In genomic region chr12:53996188-53996885, GRCh38 we compare ENCODE assay signal across 10 cellular contexts. TPM values are rescaled to one million over a fixed set of nuclear protein-coding genes. Genes with fewer than 3 reads are reported as not detected.
DNase-seq lines count a peak whose midpoint lies in the region; ATAC-seq and TF ChIP-seq lines count a peak whose summit lies in the region.
"Had no signal": no experiment of that assay in that cellular context is flagged by ENCODE, and none has a peak within 500 bp of the region (broad histone marks: within the 10 kb centered on the region; RNA-seq: fewer than 3 reads in every experiment).

No MANE protein-coding gene starts in this region.

- WGBS in esophagus squamous epithelium, 2 donors: 33 to 34% methylated on average over 10 of the region's 19 CpGs
- WGBS in prostate gland: 54% methylated on average over 19 of the region's 19 CpGs

- H3K27me3 ChIP-seq in DND-41 (ENCODE audit: insufficient read depth, low read length, poor library complexity): peaks cover 48% of the 10 kb centered on the region
- peaks cover 16% of the 10 kb centered on the region for H3K27me3 ChIP-seq in OCI-LY1 (ENCODE audit: insufficient read depth, low read length)
- H3K27me3 ChIP-seq in esophagus squamous epithelium: peaks cover 26 to 100% (median 88%) of the 10 kb centered on the region in 4 donors
- H3K27me3 ChIP-seq in prostate gland (replicated peaks; ENCODE audit: insufficient read depth): peaks cover 79% of the 10 kb centered on the region

- H3F3A ChIP-seq in OCI-LY1 (ENCODE audit: insufficient read depth, low read length): no peaks in the 10 kb centered on the region

- H3K4me3 ChIP-seq in DND-41 (ENCODE audit: low read depth in 1 of 2, low read length in 2 of 2) (peak overlapping the region in 1 of 2 experiments; percentile 47; a peak in 3 of 4 replicates), OCI-LY1 (ENCODE audit: low read depth, low read length, poor library complexity, severe bottlenecking) (no peak overlapping the region), esophagus squamous epithelium (peak overlapping the region; percentile 30 to 69 (median 50)), prostate gland (peak overlapping the region; percentile 12 to 27)

- H3K9ac ChIP-seq in DND-41 (ENCODE audit: low read depth, low read length): peak overlapping the region; percentile 53
- H3K9ac ChIP-seq in OCI-LY1 (ENCODE audit: low read length): no peak overlapping the region

- H2AFZ ChIP-seq in DND-41 (ENCODE audit: low read depth, low read length) (peak overlapping the region; percentile 70), OCI-LY1 (ENCODE audit: low read length) (no peak overlapping the region)

- H3K27ac ChIP-seq in DND-41 (ENCODE audit: low read length): peak overlapping the region; percentile 32; the same call in 1 of the 2 replicates
- no peak overlapping the region for H3K27ac ChIP-seq in OCI-LY1 (ENCODE audit: low read depth, low read length, poor library complexity, severe bottlenecking)
- H3K27ac ChIP-seq in esophagus squamous epithelium: peak overlapping the region in 2 of 4 donors; percentile 37 to 42
- no peak overlapping the region for H3K27ac ChIP-seq in prostate gland

- H3K36me3 ChIP-seq in DND-41 (ENCODE audit: insufficient read depth, low read length) (no peaks in the 10 kb centered on the region), OCI-LY1 (ENCODE audit: insufficient read depth, low read length) (no peaks in the 10 kb centered on the region), esophagus squamous epithelium (no peaks in the 10 kb centered on the region), prostate gland (no peaks in the 10 kb centered on the region)

- peak; percentile 25; the same call in 1 of the 3 replicates for ATAC-seq in DND-41 (ENCODE audit: insufficient read depth, low read depth)
- ATAC-seq in HG02678 (IDR thresholded peaks at IDR 0.05; ENCODE audit: unreplicated experiment): no peak

- H3K79me2 ChIP-seq in DND-41 (ENCODE audit: insufficient read depth, low read length) (no peaks in the 10 kb centered on the region), OCI-LY1 (ENCODE audit: insufficient read depth, low read length) (no peaks in the 10 kb centered on the region)

- intact Hi-C loops in esophagus squamous epithelium (cut with DNase I) (no loop called here), prostate gland (cut with DNase I) (no loop called here)

- H3K4me2 ChIP-seq in DND-41 (ENCODE audit: insufficient read depth, low read length): peak overlapping the region; percentile 54
- peak overlapping the region; percentile 4; the same call in 1 of the 2 replicates for H3K4me2 ChIP-seq in OCI-LY1 (ENCODE audit: low read length)

- no peaks in the 10 kb centered on the region for H3K9me2 ChIP-seq in OCI-LY1 (ENCODE audit: low read depth, low read length)

- H3K4me1 ChIP-seq in DND-41 (ENCODE audit: insufficient read depth, low read length) (peaks cover 18% of the 10 kb centered on the region), OCI-LY1 (ENCODE audit: insufficient read depth, low read length, severe bottlenecking) (no peaks in the 10 kb centered on the region), esophagus squamous epithelium (peaks cover 32 to 54% (median 37%) of the 10 kb centered on the region in 3 donors), prostate gland (replicated peaks) (no peaks in the 10 kb centered on the region)

- DNase-seq in DND-41: no peak
- no peak for DNase-seq in esophagus squamous epithelium (lab: John Stamatoyannopoulos, UW)
- no peak for DNase-seq in prostate gland (ENCODE audit: low spot score)
- no peak for DNase-seq in NAMALWA (ENCODE audit: low spot score)
- DNase-seq in activated gamma-delta T cell (lab: John Stamatoyannopoulos, UW): no peak
- no peak for DNase-seq in activated CD4-positive, CD25-positive, alpha-beta regulatory T cell (lab: John Stamatoyannopoulos, UW)
- DNase-seq: hypothalamus had no signal

- TF ChIP-seq CTCF in DND-41 (IDR thresholded peaks at IDR 0.05; ENCODE audit: borderline replicate concordance, extremely low read depth, low read length, poor library complexity, severe bottlenecking) (no peak), OCI-LY1 (IDR thresholded peaks at IDR 0.05; ENCODE audit: low read length) (no peak), esophagus squamous epithelium (IDR thresholded peaks at IDR 0.05) (no peak), prostate gland (IDR thresholded peaks at IDR 0.05) (no peak)

- no peak for TF ChIP-seq POLR2A in esophagus squamous epithelium (IDR thresholded peaks at IDR 0.05)
- TF ChIP-seq POLR2A in prostate gland (IDR thresholded peaks at IDR 0.05): no peak

- no peaks in the 10 kb centered on the region for H3K9me3 ChIP-seq in DND-41 (ENCODE audit: insufficient read depth, low read length, severe bottlenecking)
- no peaks in the 10 kb centered on the region for H3K9me3 ChIP-seq in OCI-LY1 (ENCODE audit: low read length)
- H3K9me3 ChIP-seq in esophagus squamous epithelium: no peaks in the 10 kb centered on the region
- no peaks in the 10 kb centered on the region for H3K9me3 ChIP-seq in prostate gland

- H4K20me1 ChIP-seq in DND-41 (ENCODE audit: insufficient read depth, low read length) (no peaks in the 10 kb centered on the region), OCI-LY1 (ENCODE audit: insufficient read depth, low read length) (no peaks in the 10 kb centered on the region)

RNA-seq across cellular contexts. Expression of gene HOXC9, which starts 3.6 kb away (rescaled TPM):
- total RNA-seq in esophagus squamous epithelium: 1 to 10 TPM in 1 of 4 donors, not detected in 3; 1.5 TPM
- 1 to 10 TPM in 1 of 2 donors, under 1 TPM in 1; 0.23 to 3.0 TPM for total RNA-seq in prostate gland
- total RNA-seq: activated CD8-positive, alpha-beta memory T cell treated with anti-CD3 and anti-CD28 coated beads for 36 hours had no signal

RNA-seq across cellular contexts. Expression of gene HOXC10, which starts 11.4 kb away (rescaled TPM):
- total RNA-seq in esophagus squamous epithelium (1 to 10 TPM in 1 of 4 donors, under 1 TPM in 1, not detected in 2; 0.31 to 1.3 TPM), prostate gland (1 to 10 TPM in 1 of 2 donors, under 1 TPM in 1; 0.51 to 7.2 TPM)
- total RNA-seq: activated CD8-positive, alpha-beta memory T cell treated with anti-CD3 and anti-CD28 coated beads for 36 hours had no signal

RNA-seq across cellular contexts. Expression of gene HOXC8, which starts 12.4 kb away (rescaled TPM):
- total RNA-seq in esophagus squamous epithelium (under 1 TPM in 1 of 4 donors, not detected in 3; 0.70 TPM), prostate gland (under 1 TPM in 1 of 2 donors, not detected in 1; 0.62 TPM)
- total RNA-seq: activated CD8-positive, alpha-beta memory T cell treated with anti-CD3 and anti-CD28 coated beads for 36 hours had no signal

RNA-seq across cellular contexts. Expression of gene HOTAIR, which starts 21.6 kb away (rescaled TPM):
- total RNA-seq in esophagus squamous epithelium (not detected), prostate gland (under 1 TPM in 1 of 2 donors, not detected in 1; 0.28 TPM)
- total RNA-seq: activated CD8-positive, alpha-beta memory T cell treated with anti-CD3 and anti-CD28 coated beads for 36 hours had no signal

RNA-seq across cellular contexts. Expression of gene HOXC11, which starts 23.4 kb away (rescaled TPM):
- total RNA-seq in esophagus squamous epithelium (not detected), prostate gland (not detected)
- total RNA-seq: activated CD8-positive, alpha-beta memory T cell treated with anti-CD3 and anti-CD28 coated beads for 36 hours had no signal
